Comparison of ENCODE assay signal across 1 cellular context in genomic region chr11:64529559-64530520, GRCh38.
TF ChIP-seq lines count a peak whose summit lies in the region.

No MANE protein-coding gene starts in this region.

TF ChIP-seq in H1, 55 proteins besides CTCF, POLR2A, EP300 and RAD21 (continued from another document):
- TF ChIP-seq SRF (IDR thresholded peaks at IDR 0.05; ENCODE audit: low read depth, low read length) = no peak
- no peak for TF ChIP-seq HDAC2 (IDR thresholded peaks at IDR 0.05; ENCODE audit: borderline replicate concordance in 1 of 2, low read depth in 2 of 2, low read length in 2 of 2)
- no peak for TF ChIP-seq GABPA (IDR thresholded peaks at IDR 0.05; ENCODE audit: borderline replicate concordance, insufficient read depth, low read length)
